In the genomic region with DNA sequence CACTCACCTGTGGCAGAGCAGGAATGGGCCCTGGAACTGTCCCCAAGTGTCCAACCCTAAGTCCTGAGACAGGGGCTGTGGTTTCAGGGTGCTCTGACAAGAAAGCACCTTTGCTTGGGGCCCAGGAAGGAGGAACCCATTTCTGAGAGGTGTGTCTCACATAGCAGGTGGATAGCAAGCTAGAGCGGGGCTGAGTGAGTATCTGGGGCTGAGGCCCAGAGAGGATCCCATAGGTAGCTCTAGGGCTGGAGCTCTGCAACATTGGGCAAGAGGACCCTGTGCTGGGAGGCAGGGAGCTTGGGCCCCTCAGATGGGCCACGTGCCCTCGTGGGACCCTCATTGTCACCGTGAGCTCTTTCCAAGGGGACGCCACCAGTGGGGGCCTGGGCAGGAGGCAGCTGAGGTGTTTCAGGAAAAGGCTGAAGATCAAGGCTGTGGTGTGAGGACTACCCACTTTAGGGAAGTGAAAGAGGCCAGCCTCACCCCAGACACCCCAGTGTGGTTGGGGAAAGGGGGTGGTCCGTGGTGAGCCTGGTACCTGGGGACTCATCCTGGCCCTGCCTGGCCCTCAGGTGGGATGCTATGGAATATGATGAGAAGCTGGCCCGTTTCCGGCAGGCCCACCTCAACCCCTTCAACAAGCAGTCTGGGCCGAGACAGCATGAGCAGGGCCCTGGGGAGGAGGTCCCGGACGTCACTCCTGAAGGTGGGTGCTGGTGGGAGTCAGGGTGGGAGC, we compare ENCODE assay signal across 14 cellular contexts. TPM values are rescaled to one million over a fixed set of nuclear protein-coding genes. Genes with fewer than 3 reads are reported as not detected.
DNase-seq lines count a peak whose midpoint lies in the region; ATAC-seq, FAIRE-seq and TF ChIP-seq lines count a peak whose summit lies in the region.
"Had no signal": no experiment of that assay in that cellular context is flagged by ENCODE, and none has a peak within 500 bp of the region (broad histone marks: within the 10 kb centered on the region; RNA-seq: fewer than 3 reads in every experiment).

No MANE protein-coding gene starts in this region.

- H3K79me2 ChIP-seq in K562 (ENCODE audit: control insufficient read depth, insufficient read depth, low read length) (peaks cover 9% of the 10 kb centered on the region), GM23248 (ENCODE audit: insufficient read depth) (peaks cover 14% of the 10 kb centered on the region; the same call in 1 of the 2 replicates)

- TF ChIP-seq POLR2A in K562 (conservative IDR thresholded peaks at IDR 0.05), result no peak

- H3K4me1 Mint-ChIP-seq in activated naive CD8-positive, alpha-beta T cell treated with anti-CD3 and anti-CD28 coated beads for 36 hours, result peaks cover 2% of the 10 kb centered on the region

- no peak for TF ChIP-seq EP300 in K562 (IDR thresholded peaks at IDR 0.05; ENCODE audit: low read length)

- POLR2A ChIA-PET in K562 (lab: Yijun Ruan, JAX), result interaction anchor here (0.6 to 2.4 kb wide), 5 partner anchors 8 to 19 kb away, joined by 3 to 11 read pairs (median 3); no protein-coding TSS in a partner anchor

- H3K9ac ChIP-seq in K562 (ENCODE audit: insufficient read depth in 1 of 2, low read depth in 2 of 2, low read length in 2 of 2) (peak overlapping the region in 1 of 2 experiments; percentile 71; a peak in 2 of 4 replicates), GM23248 (no peak overlapping the region)

- ATAC-seq in GM21528 (IDR thresholded peaks at IDR 0.05; ENCODE audit: low FRiP score, unreplicated experiment) (peak; percentile 61), HG03342 (IDR thresholded peaks at IDR 0.05; ENCODE audit: unreplicated experiment) (peak; percentile 59), K562 (no peak)
- ATAC-seq: GM23338 had no signal

- in situ Hi-C loops in K562 (cut with MboI), result no loop called here
- in situ Hi-C loops in GM23248 (cut with MboI), result no loop called here

- no peak overlapping the region for H3K27ac Mint-ChIP-seq in activated naive CD8-positive, alpha-beta T cell treated with anti-CD3 and anti-CD28 coated beads for 36 hours
- H3K27ac Mint-ChIP-seq: GM23338 had no signal

- no peaks in the 10 kb centered on the region for H4K20me1 ChIP-seq in K562 (replicated peaks; ENCODE audit: control insufficient read depth, insufficient read depth, low read length)
- H4K20me1 ChIP-seq in GM23248 (ENCODE audit: insufficient read depth), result no peaks in the 10 kb centered on the region

- CTCF ChIA-PET in K562 (lab: Yijun Ruan, JAX; ENCODE audit: low intra/inter-chr PET ratio), result no interaction called here

- WGBS in K562 (ENCODE audit: insufficient coverage, low coverage, missing lambda C conversion rate), result 92% methylated on average over 8 of the region's 11 CpGs
- 91 to 95% methylated on average over 10 to 11 of the region's 11 CpGs for WGBS in GM23248 (ENCODE audit: low coverage in 1 of 2, low lambda C conversion rate in 2 of 2, missing lambda C conversion rate in 2 of 2), 2 experiments

- H3K27me3 Mint-ChIP-seq in activated naive CD8-positive, alpha-beta T cell treated with anti-CD3 and anti-CD28 coated beads for 36 hours, result no peaks in the 10 kb centered on the region

- TF ChIP-seq CTCF in K562 (IDR thresholded peaks at IDR 0.05 in 2 of 3, conservative IDR thresholded peaks at IDR 0.05 in 1 of 3; ENCODE audit: insufficient read depth in 2 of 3, low read depth in 1 of 3, low read length in 3 of 3), result no peak

- DNase-seq in GM18507 (ENCODE audit: extremely low spot score, insufficient read length, low read depth) (peak; percentile 62), K562 (ENCODE audit: extremely low read depth in 1 of 4, low spot score in 3 of 4) (no peak), GM03348 (ENCODE audit: low spot score) (no peak), GM23248 (no peak), NCI-H2227 treated with DMSO at 0.1 percent for 48 hours (lab: John Stamatoyannopoulos, UW) (no peak)
- no peak for DNase-seq in activated naive CD8-positive, alpha-beta T cell treated with anti-CD3 and anti-CD28 coated beads for 36 hours
- DNase-seq: NCI-H1105, NCI-H748 treated with DMSO at 0.1 percent for 48 hours, uterus had no signal

- H3K4me3 Mint-ChIP-seq in activated naive CD8-positive, alpha-beta T cell treated with anti-CD3 and anti-CD28 coated beads for 36 hours, result no peak overlapping the region
- H3K4me3 Mint-ChIP-seq: GM23338 had no signal

- no peaks in the 10 kb centered on the region for H3K9me3 Mint-ChIP-seq in activated naive CD8-positive, alpha-beta T cell treated with anti-CD3 and anti-CD28 coated beads for 36 hours
- H3K9me3 Mint-ChIP-seq: GM23338 had no signal

- peaks cover 47% of the 10 kb centered on the region; the same call in 2 of the 3 replicates for H3K36me3 ChIP-seq in K562 (ENCODE audit: control insufficient read depth, insufficient read depth, low read length)
- H3K36me3 ChIP-seq in GM23248 (ENCODE audit: low read depth), result peaks cover 3% of the 10 kb centered on the region; the same call in 1 of the 2 replicates
- H3K36me3 ChIP-seq: uterus had no signal

- TF ChIP-seq RAD21 in K562 (CRISPR knock-in tag; conservative IDR thresholded peaks at IDR 0.05 in 1 of 2, IDR thresholded peaks at IDR 0.05 in 1 of 2), result no peak

- H3K4me1 ChIP-seq in K562 (replicated peaks in 1 of 2; ENCODE audit: control insufficient read depth in 2 of 2, insufficient read depth in 2 of 2, low read length in 2 of 2) (peaks cover 0 to 31% of the 10 kb centered on the region in 2 experiments; a peak in 3 of 5 replicates), GM23248 (ENCODE audit: insufficient read depth) (peaks cover 4% of the 10 kb centered on the region; the same call in 1 of the 2 replicates)

- no peaks in the 10 kb centered on the region for H3K27me3 ChIP-seq in K562 (ENCODE audit: control insufficient read depth in 2 of 2, insufficient read depth in 2 of 2, low read length in 2 of 2)
- H3K27me3 ChIP-seq in GM23248 (replicated peaks; ENCODE audit: insufficient read depth), result no peaks in the 10 kb centered on the region
- H3K27me3 ChIP-seq: uterus had no signal

- H3K36me3 Mint-ChIP-seq in activated naive CD8-positive, alpha-beta T cell treated with anti-CD3 and anti-CD28 coated beads for 36 hours, result peaks cover 6% of the 10 kb centered on the region

- no peaks in the 10 kb centered on the region for H3K9me2 ChIP-seq in GM23248 (ENCODE audit: insufficient read depth)

- no peak overlapping the region for H2AFZ ChIP-seq in K562 (ENCODE audit: low read depth, low read length)
- no peak overlapping the region for H2AFZ ChIP-seq in GM23248
- H2AFZ ChIP-seq: GM23338 had no signal

- no peak overlapping the region for H3K4me2 ChIP-seq in K562 (ENCODE audit: insufficient read depth, low read length)
- no peak overlapping the region for H3K4me2 ChIP-seq in GM23248 (ENCODE audit: unreplicated experiment)
- H3K4me2 ChIP-seq: GM23338 had no signal

- no peaks in the 10 kb centered on the region for H3F3A ChIP-seq in GM23248 (ENCODE audit: insufficient read depth)

- intact Hi-C loops in K562 (cut with micrococcal nuclease), result no loop called here

- H3K9me3 ChIP-seq in K562 (replicated peaks; ENCODE audit: control insufficient read depth, insufficient read depth, low read depth, low read length) (no peaks in the 10 kb centered on the region), GM23248 (ENCODE audit: low read depth) (no peaks in the 10 kb centered on the region)
- H3K9me3 ChIP-seq: uterus had no signal

- FAIRE-seq in GM18507 (lab: Jason Lieb, UNC), result peak; percentile 84
- FAIRE-seq in K562 (lab: Jason Lieb, UNC), result no peak
- FAIRE-seq: colon, G401.6 had no signal

- H3K27ac ChIP-seq in K562 (ENCODE audit: extremely low read depth, low read depth, low read length) (no peak overlapping the region), GM23248 (no peak overlapping the region)
- H3K27ac ChIP-seq: uterus had no signal

- H3K4me3 ChIP-seq in K562, result no peak overlapping the region
- no peak overlapping the region for H3K4me3 ChIP-seq in GM23248
- H3K4me3 ChIP-seq: GM23338, uterus had no signal

- BruUV-seq in K562 (replicated peaks; lab: Mats Ljungman, UMichigan), result no TSS peak

- H3K9me1 ChIP-seq in K562 (ENCODE audit: control insufficient read depth, insufficient read depth, low read length), result peaks cover 3% of the 10 kb centered on the region

RNA-seq across cellular contexts. Expression of a gene that starts 5.3 kb away (rescaled TPM):
- 71.6 and 183 TPM in 2 replicates for total RNA-seq in K562 (2011; cell fraction: chromatin; rRNA removed; ENCODE audit: low replicate concordance)
- 99.4 and 127 TPM in 2 replicates for total RNA-seq in K562 (2011; cell fraction: nucleolus; rRNA removed)
- 79.5 and 80.2 TPM in 2 replicates for total RNA-seq in K562 (2011; cell fraction: nucleoplasm; rRNA removed)
- 147 and 173 TPM in 2 replicates for total RNA-seq in K562 (2014; rRNA removed)
- total RNA-seq in K562 (2014; rRNA removed; fragmentation: Illumina TruSeq; extraction: Trizol), result 29.4 and 33.0 TPM in 2 replicates
- total RNA-seq in K562 (2015; rRNA removed; fragmentation: Illumina TruSeq; extraction: Trizol), result 58.6 and 63.2 TPM in 2 replicates
- total RNA-seq in K562 (2021), result 71.5 and 80.6 TPM in 2 replicates
- 74.0 and 87.6 TPM in 2 replicates for polyA plus RNA-seq in K562 (2011; rRNA removed)
- 119 and 177 TPM in 2 replicates for polyA plus RNA-seq in K562 (2011; cell fraction: cytosol; rRNA removed)
- polyA plus RNA-seq in K562 (2011; cell fraction: nucleus; rRNA removed), result 132 and 207 TPM in 2 replicates
- 63.5 and 81.5 TPM in 2 replicates for polyA plus RNA-seq in K562 (2012)
- polyA plus RNA-seq in K562 (2014; fragmentation: Illumina TruSeq; extraction: Trizol), result 42.3 and 88.3 TPM in 2 replicates
- polyA plus RNA-seq in K562 (2014; fragmentation: Nextera tagmentation; extraction: Ambion mirVana), result 10 to 100 TPM; 39.3 to 60.1 TPM
- polyA plus RNA-seq in K562 (2014; rRNA removed), result 136 and 173 TPM in 2 replicates
- 27.9 and 38.8 TPM in 2 replicates for polyA minus RNA-seq in K562 (2011; rRNA and poly(A)+ RNA removed)
- 32.6 and 34.2 TPM in 2 replicates for polyA minus RNA-seq in K562 (2011; cell fraction: cytosol; rRNA and poly(A)+ RNA removed)
- 29.4 and 31.1 TPM in 2 replicates for polyA minus RNA-seq in K562 (2011; cell fraction: nucleus; rRNA and poly(A)+ RNA removed)
- total RNA-seq in GM23248 (2014; rRNA removed; shearing (Covaris generic)), result 65.8 and 106 TPM in 2 replicates
- polyA plus RNA-seq in GM23248 (2016; fragmentation: Nextera tagmentation; extraction: Ambion mirVana), result 85.3 and 88.9 TPM in 2 replicates
- total RNA-seq in activated naive CD8-positive, alpha-beta T cell treated with anti-CD3 and anti-CD28 coated beads for 36 hours, result 10 to 100 TPM; 21.1 to 22.0 TPM

RNA-seq across cellular contexts. Expression of a gene that starts 30.7 kb away (rescaled TPM):
- 5.7 and 13.6 TPM in 2 replicates for total RNA-seq in K562 (2011; cell fraction: chromatin; rRNA removed; ENCODE audit: low replicate concordance)
- total RNA-seq in K562 (2011; cell fraction: nucleolus; rRNA removed), result 8.2 and 8.3 TPM in 2 replicates
- total RNA-seq in K562 (2011; cell fraction: nucleoplasm; rRNA removed), result 5.5 and 7.5 TPM in 2 replicates
- total RNA-seq in K562 (2014; rRNA removed) (12.5 and 15.5 TPM in 2 replicates), K562 (2014; rRNA removed; fragmentation: Illumina TruSeq; extraction: Trizol) (2.1 and 3.2 TPM in 2 replicates), K562 (2015; rRNA removed; fragmentation: Illumina TruSeq; extraction: Trizol) (6.4 and 8.1 TPM in 2 replicates), K562 (2021) (12.0 and 13.5 TPM in 2 replicates)
- polyA plus RNA-seq in K562 (2011; rRNA removed) (3.2 and 10.4 TPM in 2 replicates), K562 (2014; fragmentation: Illumina TruSeq; extraction: Trizol) (5.0 and 10.0 TPM in 2 replicates), K562 (2014; fragmentation: Nextera tagmentation; extraction: Ambion mirVana) (under 1 TPM; 0.18 to 0.53 TPM), K562 (2014; rRNA removed) (6.8 and 8.3 TPM in 2 replicates), GM23248 (2016; fragmentation: Nextera tagmentation; extraction: Ambion mirVana) (95.8 and 96.4 TPM in 2 replicates)
- polyA plus RNA-seq in K562 (2011; cell fraction: cytosol; rRNA removed), result 8.5 and 8.8 TPM in 2 replicates
- polyA plus RNA-seq in K562 (2011; cell fraction: nucleus; rRNA removed), result 10.4 and 12.3 TPM in 2 replicates
- polyA plus RNA-seq in K562 (2012), result 7.7 and 19.6 TPM in 2 replicates
- polyA minus RNA-seq in K562 (2011; rRNA and poly(A)+ RNA removed), result 3.5 and 4.5 TPM in 2 replicates
- polyA minus RNA-seq in K562 (2011; cell fraction: cytosol; rRNA and poly(A)+ RNA removed), result 7.4 and 12.0 TPM in 2 replicates
- 2.4 and 2.6 TPM in 2 replicates for polyA minus RNA-seq in K562 (2011; cell fraction: nucleus; rRNA and poly(A)+ RNA removed)
- 215 and 225 TPM in 2 replicates for total RNA-seq in GM23248 (2014; rRNA removed; shearing (Covaris generic))
- not detected for total RNA-seq in activated naive CD8-positive, alpha-beta T cell treated with anti-CD3 and anti-CD28 coated beads for 36 hours

RNA-seq across cellular contexts. Expression of a gene that starts 35.2 kb away (rescaled TPM):
- 70.1 and 162 TPM in 2 replicates for total RNA-seq in K562 (2011; cell fraction: chromatin; rRNA removed; ENCODE audit: low replicate concordance)
- total RNA-seq in K562 (2011; cell fraction: nucleolus; rRNA removed), result 54.5 and 55.7 TPM in 2 replicates
- total RNA-seq in K562 (2011; cell fraction: nucleoplasm; rRNA removed), result 90.5 and 111 TPM in 2 replicates
- total RNA-seq in K562 (2014; rRNA removed) (3.1 and 3.3 TPM in 2 replicates), K562 (2014; rRNA removed; fragmentation: Illumina TruSeq; extraction: Trizol) (0.67 and 0.87 TPM in 2 replicates), K562 (2015; rRNA removed; fragmentation: Illumina TruSeq; extraction: Trizol) (2.0 and 2.1 TPM in 2 replicates), K562 (2021) (3.4 and 3.5 TPM in 2 replicates)
- polyA plus RNA-seq in K562 (2011; rRNA removed) (3.5 and 4.2 TPM in 2 replicates), K562 (2014; fragmentation: Illumina TruSeq; extraction: Trizol) (1.5 and 2.7 TPM in 2 replicates), K562 (2014; fragmentation: Nextera tagmentation; extraction: Ambion mirVana) (under 1 TPM in 1 of 2 experiments, not detected in 1; 0.14 TPM), K562 (2014; rRNA removed) (4.7 and 5.3 TPM in 2 replicates), GM23248 (2016; fragmentation: Nextera tagmentation; extraction: Ambion mirVana) (3.8 and 4.0 TPM in 2 replicates)
- polyA plus RNA-seq in K562 (2011; cell fraction: cytosol; rRNA removed), result 5.6 and 6.1 TPM in 2 replicates
- polyA plus RNA-seq in K562 (2011; cell fraction: nucleus; rRNA removed), result 27.9 and 42.6 TPM in 2 replicates
- 3.6 and 4.6 TPM in 2 replicates for polyA plus RNA-seq in K562 (2012)
- polyA minus RNA-seq in K562 (2011; rRNA and poly(A)+ RNA removed), result 6.4 and 10.6 TPM in 2 replicates
- 1.6 and 2.7 TPM in 2 replicates for polyA minus RNA-seq in K562 (2011; cell fraction: cytosol; rRNA and poly(A)+ RNA removed)
- 6.1 and 6.7 TPM in 2 replicates for polyA minus RNA-seq in K562 (2011; cell fraction: nucleus; rRNA and poly(A)+ RNA removed)
- 5.6 and 7.7 TPM in 2 replicates for total RNA-seq in GM23248 (2014; rRNA removed; shearing (Covaris generic))
- 1 to 10 TPM; 1.4 TPM for total RNA-seq in activated naive CD8-positive, alpha-beta T cell treated with anti-CD3 and anti-CD28 coated beads for 36 hours

Comparison
In these comparisons a context has a peak if more than half of its experiments do, and no peak if none do; other contexts are left out.
1. RNA of a gene that starts 30.7 kb away (total RNA-seq): 215 to 225 TPM in GM23248; 2.1 to 15.5 TPM in K562 and not detected in activated naive CD8-positive, alpha-beta T cell treated with anti-CD3 and anti-CD28 coated beads for 36 hours; every median in the first group is over 10 times any median in the second.